Comparison of ENCODE assay signal across 38 cellular contexts in genomic region chr6:42952389-42952788, GRCh38. TPM values are rescaled to one million over a fixed set of nuclear protein-coding genes. Genes with fewer than 3 reads are reported as not detected.
"Had no signal": no experiment of that assay in that cellular context is flagged by ENCODE, and none has a peak within 500 bp of the region (broad histone marks: within the 10 kb centered on the region; RNA-seq: fewer than 3 reads in every experiment).

No MANE protein-coding gene starts in this region.

- H3K4me1 Mint-ChIP-seq: activated CD4-positive, alpha-beta T cell treated with anti-CD3 and anti-CD28 coated beads, Interleukin-2, amount 10 ng/mL, durations not matched to agents 24 days and 14 days; activated naive CD8-positive, alpha-beta T cell treated with anti-CD3 and anti-CD28 coated beads for 36 hours; activated T-helper 17 cell treated with anti-CD3 and anti-CD28 coated beads, Interleukin-2, amount 50 U/mL, for 72 hours had no signal

- DNase-seq: activated B cell treated with CpG ODN at 0.5 μM for 24 hours; activated CD4-positive, alpha-beta memory T cell treated with anti-CD3 and anti-CD28 coated beads for 36 hours; activated CD4-positive, alpha-beta T cell treated with anti-CD3 and anti-CD28 coated beads for 4 hours; activated CD4-positive, alpha-beta T cell treated with anti-CD3 and anti-CD28 coated beads, Interleukin-2, amount 10 ng/mL, durations not matched to agents 24 days and 14 days; activated CD4-positive, alpha-beta T cell treated with anti-CD3 and anti-CD28 coated beads, Interleukin-2, amount 50 U/mL, for 1 hour; activated CD4-positive, alpha-beta T cell treated with anti-CD3 and anti-CD28 coated beads, Interleukin-2, amount 50 U/mL, for 4 hours; activated CD4-positive, CD25-positive, alpha-beta regulatory T cell treated with anti-CD3 and anti-CD28 coated beads, Interleukin-2, amount 50 U/mL, for 72 hours; activated CD8-positive, alpha-beta memory T cell treated with anti-CD3 and anti-CD28 coated beads, Interleukin-2, amount 50 U/mL, for 4 hours; activated CD8-positive, alpha-beta T cell treated with anti-CD3 and anti-CD28 coated beads for 36 hours; activated effector memory CD4-positive, alpha-beta T cell treated with anti-CD3 and anti-CD28 coated beads, Interleukin-2, amount 50 U/mL, for 16 hours; activated gamma-delta T cell treated with Interleukin-2 at 50 U/mL for 16 hours; activated naive CD4-positive, alpha-beta T cell treated with anti-CD3 and anti-CD28 coated beads, Interleukin-2, amount 50 U/mL, for 16 hours; activated naive CD4-positive, alpha-beta T cell treated with Interleukin-2 at 50 U/mL for 16 hours; activated naive CD8-positive, alpha-beta T cell treated with anti-CD3 and anti-CD28 coated beads for 36 hours; activated T-cell treated with anti-CD3 and anti-CD28 coated beads for 4 hours; activated T-cell treated with anti-CD3 and anti-CD28 coated beads, Interleukin-2, amount 50 U/mL, for 1 hour; activated T-cell treated with anti-CD3 and anti-CD28 coated beads, Interleukin-2, amount 50 U/mL, for 4 hours; activated T-cell treated with anti-CD3 and anti-CD28 coated beads, Interleukin-2, amount 50 U/mL, for 72 hours; adrenal gland; amniotic stem cell; aorta; body of pancreas; brain microvascular endothelial cell; central memory CD4-positive, alpha-beta T cell; colonic mucosa; T-helper 1 cell; T-helper 2 cell; T-helper 9 cell had no signal

- H3K4me3 ChIP-seq: adrenal gland, body of pancreas, breast epithelium, colonic mucosa had no signal

- H3K27ac Mint-ChIP-seq: activated B cell treated with CpG ODN at 0.5 μM for 24 hours; activated CD4-positive, alpha-beta memory T cell treated with anti-CD3 and anti-CD28 coated beads for 36 hours; activated CD4-positive, alpha-beta T cell treated with anti-CD3 and anti-CD28 coated beads, Interleukin-2, amount 10 ng/mL, durations not matched to agents 24 days and 14 days; activated CD8-positive, alpha-beta T cell treated with anti-CD3 and anti-CD28 coated beads for 36 hours; activated naive CD4-positive, alpha-beta T cell treated with anti-CD3 and anti-CD28 coated beads, Interleukin-2, amount 50 U/mL, for 72 hours; activated naive CD8-positive, alpha-beta T cell treated with anti-CD3 and anti-CD28 coated beads for 36 hours; activated T-cell treated with anti-CD3 and anti-CD28 coated beads, Interleukin-2, amount 50 U/mL, for 72 hours; activated T-helper 1 cell treated with anti-CD3 and anti-CD28 coated beads, Interleukin-12 subunit alpha, Interleukin-12 subunit beta, Interleukin-2, Interleukin-4 antibody, amounts not matched to agents 30 ng/mL and 10 ng/mL and 1 ng/mL, durations not matched to agents 14 hours and 24 hours and 36 hours; activated T-helper 17 cell treated with anti-CD3 and anti-CD28 coated beads, Interleukin-2, amount 50 U/mL, for 72 hours; T-helper 1 cell treated with Interleukin-12 subunit alpha and Interleukin-12 subunit beta and Interleukin-4 antibody, amounts not matched to agents 30 μg/mL and 1 μg/mL, for 36 hours; T-helper 2 cell treated with Interferon-gamma antibody and Interleukin-4, amounts not matched to agents 5 μg/mL and 100 μg/mL, for 36 hours had no signal

- H3K9me3 Mint-ChIP-seq: activated B cell treated with CpG ODN at 0.5 μM for 24 hours; activated CD4-positive, alpha-beta memory T cell treated with anti-CD3 and anti-CD28 coated beads for 36 hours; activated CD4-positive, alpha-beta T cell treated with anti-CD3 and anti-CD28 coated beads, Interleukin-2, amount 10 ng/mL, durations not matched to agents 24 days and 14 days; activated CD8-positive, alpha-beta T cell treated with anti-CD3 and anti-CD28 coated beads for 36 hours; activated naive CD4-positive, alpha-beta T cell treated with anti-CD3 and anti-CD28 coated beads, Interleukin-2, amount 50 U/mL, for 72 hours; activated naive CD8-positive, alpha-beta T cell treated with anti-CD3 and anti-CD28 coated beads for 36 hours; activated T-cell treated with anti-CD3 and anti-CD28 coated beads, Interleukin-2, amount 50 U/mL, for 4 hours; activated T-cell treated with anti-CD3 and anti-CD28 coated beads, Interleukin-2, amount 50 U/mL, for 72 hours; activated T-helper 1 cell treated with anti-CD3 and anti-CD28 coated beads, Interleukin-12 subunit alpha, Interleukin-12 subunit beta, Interleukin-2, Interleukin-4 antibody, amounts not matched to agents 30 ng/mL and 10 ng/mL and 1 ng/mL, durations not matched to agents 14 hours and 24 hours and 36 hours; activated T-helper 17 cell treated with anti-CD3 and anti-CD28 coated beads, Interleukin-2, amount 50 U/mL, for 72 hours; T-helper 1 cell treated with Interleukin-12 subunit alpha and Interleukin-12 subunit beta and Interleukin-4 antibody, amounts not matched to agents 30 μg/mL and 1 μg/mL, for 36 hours; T-helper 2 cell treated with Interferon-gamma antibody and Interleukin-4, amounts not matched to agents 5 μg/mL and 100 μg/mL, for 36 hours had no signal

- H3K27me3 Mint-ChIP-seq: activated B cell treated with CpG ODN at 0.5 μM for 24 hours; activated CD4-positive, alpha-beta memory T cell treated with anti-CD3 and anti-CD28 coated beads for 36 hours; activated CD4-positive, alpha-beta T cell treated with anti-CD3 and anti-CD28 coated beads, Interleukin-2, amount 10 ng/mL, durations not matched to agents 24 days and 14 days; activated CD8-positive, alpha-beta T cell treated with anti-CD3 and anti-CD28 coated beads for 36 hours; activated naive CD8-positive, alpha-beta T cell treated with anti-CD3 and anti-CD28 coated beads for 36 hours; activated T-helper 17 cell treated with anti-CD3 and anti-CD28 coated beads, Interleukin-2, amount 50 U/mL, for 72 hours had no signal

- H3K9me3 ChIP-seq: adrenal gland, body of pancreas, breast epithelium, colonic mucosa had no signal

- H3K4me3 Mint-ChIP-seq: activated B cell treated with CpG ODN at 0.5 μM for 24 hours; activated CD4-positive, alpha-beta memory T cell treated with anti-CD3 and anti-CD28 coated beads for 36 hours; activated CD4-positive, alpha-beta T cell treated with anti-CD3 and anti-CD28 coated beads, Interleukin-2, amount 10 ng/mL, durations not matched to agents 24 days and 14 days; activated CD8-positive, alpha-beta T cell treated with anti-CD3 and anti-CD28 coated beads for 36 hours; activated naive CD8-positive, alpha-beta T cell treated with anti-CD3 and anti-CD28 coated beads for 36 hours; activated T-cell treated with anti-CD3 and anti-CD28 coated beads, Interleukin-2, amount 50 U/mL, for 4 hours; activated T-cell treated with anti-CD3 and anti-CD28 coated beads, Interleukin-2, amount 50 U/mL, for 72 hours; activated T-helper 1 cell treated with anti-CD3 and anti-CD28 coated beads, Interleukin-12 subunit alpha, Interleukin-12 subunit beta, Interleukin-2, Interleukin-4 antibody, amounts not matched to agents 30 ng/mL and 10 ng/mL and 1 ng/mL, durations not matched to agents 14 hours and 24 hours and 36 hours; activated T-helper 17 cell treated with anti-CD3 and anti-CD28 coated beads, Interleukin-2, amount 50 U/mL, for 72 hours; T-helper 1 cell treated with Interleukin-12 subunit alpha and Interleukin-12 subunit beta and Interleukin-4 antibody, amounts not matched to agents 30 μg/mL and 1 μg/mL, for 36 hours; T-helper 2 cell treated with Interferon-gamma antibody and Interleukin-4, amounts not matched to agents 5 μg/mL and 100 μg/mL, for 36 hours had no signal

- H3K27ac ChIP-seq: adrenal gland, body of pancreas, brain microvascular endothelial cell, breast epithelium, colonic mucosa had no signal

- H3K27me3 ChIP-seq: adrenal gland, body of pancreas, brain microvascular endothelial cell, breast epithelium, colonic mucosa had no signal

- H3K36me3 Mint-ChIP-seq: activated CD4-positive, alpha-beta memory T cell treated with anti-CD3 and anti-CD28 coated beads for 36 hours; activated naive CD4-positive, alpha-beta T cell treated with anti-CD3 and anti-CD28 coated beads, Interleukin-2, amount 50 U/mL, for 72 hours had no signal

- H3K36me3 ChIP-seq: adrenal gland, brain microvascular endothelial cell, breast epithelium, colonic mucosa had no signal

- ATAC-seq: activated CD8-positive, alpha-beta T cell treated with anti-CD3 and anti-CD28 coated beads for 36 hours; activated naive CD4-positive, alpha-beta T cell treated with anti-CD3 and anti-CD28 coated beads, Interleukin-2, amount 50 U/mL, for 72 hours; activated T-cell treated with anti-CD3 and anti-CD28 coated beads, Interleukin-2, amount 50 U/mL, for 4 hours; activated T-cell treated with anti-CD3 and anti-CD28 coated beads, Interleukin-2, amount 50 U/mL, for 72 hours; activated T-helper 17 cell treated with anti-CD3 and anti-CD28 coated beads, Interleukin-2, amount 50 U/mL, for 72 hours; body of pancreas had no signal

RNA-seq across cellular contexts. Expression of gene GNMT, which starts 8.2 kb away (rescaled TPM):
- total RNA-seq: activated CD4-positive, alpha-beta memory T cell treated with anti-CD3 and anti-CD28 coated beads for 36 hours had no signal

RNA-seq across cellular contexts. Expression of gene PTCRA, which starts 36.5 kb away (rescaled TPM):
- total RNA-seq: activated B cell treated with CpG ODN at 0.5 μM for 24 hours; activated CD4-positive, alpha-beta memory T cell treated with anti-CD3 and anti-CD28 coated beads for 36 hours; activated CD4-positive, alpha-beta T cell treated with anti-CD3 and anti-CD28 coated beads, Interleukin-2, amount 10 ng/mL, durations not matched to agents 24 days and 14 days; activated CD8-positive, alpha-beta memory T cell treated with anti-CD3 and anti-CD28 coated beads for 36 hours; activated CD8-positive, alpha-beta T cell treated with anti-CD3 and anti-CD28 coated beads for 36 hours; activated naive CD4-positive, alpha-beta T cell treated with anti-CD3 and anti-CD28 coated beads, Interleukin-2, amount 50 U/mL, for 72 hours; activated naive CD8-positive, alpha-beta T cell treated with anti-CD3 and anti-CD28 coated beads for 36 hours; activated T-cell treated with anti-CD3 and anti-CD28 coated beads, Interleukin-2, amount 50 U/mL, for 4 hours; activated T-cell treated with anti-CD3 and anti-CD28 coated beads, Interleukin-2, amount 50 U/mL, for 72 hours; activated T-helper 1 cell treated with anti-CD3 and anti-CD28 coated beads, Interleukin-12 subunit alpha, Interleukin-12 subunit beta, Interleukin-2, Interleukin-4 antibody, amounts not matched to agents 30 ng/mL and 10 ng/mL and 1 ng/mL, durations not matched to agents 14 hours and 24 hours and 36 hours; activated T-helper 17 cell treated with anti-CD3 and anti-CD28 coated beads, Interleukin-2, amount 50 U/mL, for 72 hours; aorta; astrocyte; body of pancreas; breast epithelium; cardiac septum; cerebellum; colonic mucosa had no signal
